Comparison of ENCODE assay signal across 16 cellular contexts in genomic region chr2:229044581-229044980, GRCh38.
DNase-seq lines count a peak whose midpoint lies in the region; ATAC-seq and TF ChIP-seq lines count a peak whose summit lies in the region.
"Had no signal": no experiment of that assay in that cellular context is flagged by ENCODE, and none has a peak within 500 bp of the region (broad histone marks: within the 10 kb centered on the region; RNA-seq: fewer than 3 reads in every experiment).

No MANE protein-coding gene starts in this region.

- CTCF ChIA-PET in PC-9 (lab: Charles Lee) = interaction anchor here (0.5 kb wide), 1 partner anchor 456 kb away, joined by 3 read pairs; no protein-coding TSS in a partner anchor
- CTCF ChIA-PET in activated CD8-positive, alpha-beta T cell treated with anti-CD3 and anti-CD28 coated beads for 36 hours (lab: Charles Lee) = no interaction called here

- no peak for ATAC-seq in GM19463 (IDR thresholded peaks at IDR 0.05; ENCODE audit: unreplicated experiment)
- no peak for ATAC-seq in activated CD8-positive, alpha-beta T cell treated with anti-CD3 and anti-CD28 coated beads for 36 hours
- ATAC-seq: A549, Panc1 had no signal

- intact Hi-C loops in PC-9 (cut with micrococcal nuclease; ENCODE audit: unreplicated experiment) = no loop called here
- intact Hi-C loops in activated CD8-positive, alpha-beta T cell treated with anti-CD3 and anti-CD28 coated beads for 36 hours (cut with micrococcal nuclease) = no loop called here

- DNase-seq in AG10803 (ENCODE audit: low read depth) (peak; percentile 25), LHCN-M2 (ENCODE audit: low read depth) (peak; percentile 30), astrocyte of the spinal cord (ENCODE audit: low read depth, low spot score) (peak; percentile 23), iris pigment epithelial cell (ENCODE audit: low read depth) (peak; percentile 53), pons (ENCODE audit: low spot score) (no peak), PC-9 (no peak)
- no peak for DNase-seq in activated CD8-positive, alpha-beta T cell treated with anti-CD3 and anti-CD28 coated beads for 36 hours
- DNase-seq: CD4-positive, CD25-positive, alpha-beta regulatory T cell; NCI-H1417; NCI-H1930; NCI-H2171; NCI-H82; SHP77 treated with DMSO at 0.1 percent for 48 hours had no signal

- H4K20me1 ChIP-seq in PC-9 (ENCODE audit: insufficient read depth) = no peaks in the 10 kb centered on the region; the same call in 1 of the 2 replicates

- H3K4me1 ChIP-seq in PC-9 (replicated peaks; ENCODE audit: insufficient read depth) = no peaks in the 10 kb centered on the region
- H3K4me1 ChIP-seq: A549 had no signal

- H2AFZ ChIP-seq in PC-9 = no peak overlapping the region

- no peaks in the 10 kb centered on the region for H3K9me3 Mint-ChIP-seq in activated CD8-positive, alpha-beta T cell treated with anti-CD3 and anti-CD28 coated beads for 36 hours

- H3K27ac Mint-ChIP-seq in activated CD8-positive, alpha-beta T cell treated with anti-CD3 and anti-CD28 coated beads for 36 hours = no peak overlapping the region
- H3K27ac Mint-ChIP-seq: CD4-positive, CD25-positive, alpha-beta regulatory T cell had no signal

- no peaks in the 10 kb centered on the region for H3K79me2 ChIP-seq in PC-9 (ENCODE audit: low read depth)

- no peaks in the 10 kb centered on the region for H3K36me3 ChIP-seq in PC-9 (ENCODE audit: low read depth)

- TF ChIP-seq CTCF in AG10803 (conservative IDR thresholded peaks at IDR 0.05; ENCODE audit: low read length) = no peak
- no peak for TF ChIP-seq CTCF in astrocyte of the spinal cord (IDR thresholded peaks at IDR 0.05; ENCODE audit: low read depth, low read length)
- no peak for TF ChIP-seq CTCF in PC-9 (conservative IDR thresholded peaks at IDR 0.05)
- no peak for TF ChIP-seq CTCF in activated CD8-positive, alpha-beta T cell treated with anti-CD3 and anti-CD28 coated beads for 36 hours (IDR thresholded peaks at IDR 0.05)

- no peak overlapping the region for H3K4me3 Mint-ChIP-seq in activated CD8-positive, alpha-beta T cell treated with anti-CD3 and anti-CD28 coated beads for 36 hours
- H3K4me3 Mint-ChIP-seq: CD4-positive, CD25-positive, alpha-beta regulatory T cell had no signal

- peaks cover 11% of the 10 kb centered on the region; the same call in 1 of the 2 replicates for H3K27me3 ChIP-seq in PC-9 (ENCODE audit: insufficient read depth, low read depth)

- no peak overlapping the region for H3K4me2 ChIP-seq in PC-9
- H3K4me2 ChIP-seq: A549 had no signal

- no peaks in the 10 kb centered on the region for H3K36me3 Mint-ChIP-seq in activated CD8-positive, alpha-beta T cell treated with anti-CD3 and anti-CD28 coated beads for 36 hours (ENCODE audit: low read depth)
- H3K36me3 Mint-ChIP-seq: CD4-positive, CD25-positive, alpha-beta regulatory T cell had no signal

- POLR2A ChIA-PET in PC-9 (lab: Charles Lee; ENCODE audit: unreplicated experiment) = no interaction called here
- POLR2A ChIA-PET in activated CD8-positive, alpha-beta T cell treated with anti-CD3 and anti-CD28 coated beads for 36 hours (lab: Charles Lee) = no interaction called here

- no peak overlapping the region for H3K27ac ChIP-seq in PC-9
- H3K27ac ChIP-seq: A549 had no signal

- H3F3A ChIP-seq in PC-9 (ENCODE audit: insufficient read depth, low read depth) = no peaks in the 10 kb centered on the region

- in situ Hi-C loops in astrocyte of the spinal cord (cut with HindIII; ENCODE audit: low sequenced_read_pairs) = no loop called here

- no TSS peak for BruUV-seq in PC-9 (replicated peaks; lab: Mats Ljungman, UMichigan)

- no peaks in the 10 kb centered on the region for H3K9me2 ChIP-seq in PC-9 (ENCODE audit: insufficient read depth)

- H3K4me1 Mint-ChIP-seq in activated CD8-positive, alpha-beta T cell treated with anti-CD3 and anti-CD28 coated beads for 36 hours (ENCODE audit: low read depth) = no peaks in the 10 kb centered on the region
- H3K4me1 Mint-ChIP-seq: CD4-positive, CD25-positive, alpha-beta regulatory T cell had no signal

- H3K9me3 ChIP-seq in PC-9 (ENCODE audit: insufficient read depth, low read depth) = no peaks in the 10 kb centered on the region
- H3K9me3 ChIP-seq: A549 had no signal

- no peak overlapping the region for H3K4me3 ChIP-seq in AG10803 (ENCODE audit: low read length)
- no peak overlapping the region for H3K4me3 ChIP-seq in astrocyte of the spinal cord (ENCODE audit: low read depth, low read length)
- no peak overlapping the region for H3K4me3 ChIP-seq in PC-9
- H3K4me3 ChIP-seq: A549 had no signal

- H3K27me3 Mint-ChIP-seq in activated CD8-positive, alpha-beta T cell treated with anti-CD3 and anti-CD28 coated beads for 36 hours = no peaks in the 10 kb centered on the region
- H3K27me3 Mint-ChIP-seq: CD4-positive, CD25-positive, alpha-beta regulatory T cell had no signal

Comparison
In these comparisons a context has a peak if more than half of its experiments do, and no peak if none do; other contexts are left out.
1. DNase-seq: peak in AG10803 (single experiment), LHCN-M2 (single experiment), astrocyte of the spinal cord (single experiment) and iris pigment epithelial cell (single experiment); none in pons (single experiment), PC-9 (0 of 2) and activated CD8-positive, alpha-beta T cell treated with anti-CD3 and anti-CD28 coated beads for 36 hours (single experiment).